In the genomic region with DNA sequence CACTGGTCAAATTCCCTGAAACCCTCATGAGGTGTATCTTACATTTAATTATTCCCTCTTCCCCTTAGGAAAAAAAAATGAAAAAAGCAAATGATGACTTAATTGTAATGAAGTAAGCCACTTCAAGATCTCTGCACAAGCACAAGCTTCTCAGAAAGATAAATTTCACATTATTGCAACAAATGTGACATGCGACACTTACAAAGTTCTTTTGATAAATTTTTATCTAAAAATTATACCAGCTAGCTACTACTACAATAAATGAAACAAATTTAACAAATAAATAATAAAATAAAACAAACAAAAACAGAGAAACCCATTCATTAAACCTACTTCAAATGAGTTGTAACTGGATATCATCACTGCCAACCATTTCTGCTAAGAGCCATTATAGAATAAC, we compare ENCODE assay signal across 36 cellular contexts.
"Had no signal": no experiment of that assay in that cellular context is flagged by ENCODE, and none has a peak within 500 bp of the region (broad histone marks: within the 10 kb centered on the region; RNA-seq: fewer than 3 reads in every experiment).

No MANE protein-coding gene starts in this region.

- H3K27ac ChIP-seq: KMS-11 had no signal

- H3K36me3 ChIP-seq: MG63 had no signal

- DNase-seq: Karpas-422, Kasumi-1, MG63, MM.1S, MV-4-11, NCI-H1048, NCI-H1092, NCI-H1092 treated with DMSO at 0.1 percent for 48 hours, NCI-H1105, NCI-H1105 treated with DMSO at 0.1 percent for 48 hours, NCI-H1417, NCI-H1417 treated with DMSO at 0.1 percent for 48 hours, NCI-H1436, NCI-H146, NCI-H1694, NCI-H1694 treated with DMSO at 0.1 percent for 48 hours, NCI-H187, NCI-H187 treated with DMSO at 0.1 percent for 48 hours, NCI-H1930, NCI-H2029, NCI-H2029 treated with DMSO at 0.1 percent for 48 hours, NCI-H2081, NCI-H2081 treated with DMSO at 0.1 percent for 48 hours, NCI-H2107, NCI-H2171, NCI-H2171 treated with DMSO at 0.1 percent for 48 hours, NCI-H2227 treated with DMSO at 0.1 percent for 48 hours, NCI-H226, NCI-H345, NCI-H446, NCI-H446 treated with DMSO at 0.1 percent for 48 hours, NCI-H510A, NCI-H510A treated with DMSO at 0.1 percent for 48 hours, NCI-H524, NCI-H524 treated with DMSO at 0.1 percent for 48 hours had no signal

- H3K4me3 ChIP-seq: MG63 had no signal
